Comparison of ENCODE assay signal across 16 cellular contexts in genomic region chr5:633521-633955, GRCh38. TPM values are rescaled to one million over a fixed set of nuclear protein-coding genes. Genes with fewer than 3 reads are reported as not detected.
A peak's percentile ranks its signal among the peaks of the same experiment; 100 is the strongest.
DNase-seq lines count a peak whose midpoint lies in the region; ATAC-seq and TF ChIP-seq lines count a peak whose summit lies in the region.
"Had no signal": no experiment of that assay in that cellular context is flagged by ENCODE, and none has a peak within 500 bp of the region (broad histone marks: within the 10 kb centered on the region; RNA-seq: fewer than 3 reads in every experiment).

No MANE protein-coding gene starts in this region.

- TF ChIP-seq RAD21 in IMR-90 (IDR thresholded peaks at IDR 0.05; ENCODE audit: low read length): no peak

- H4K5ac ChIP-seq in IMR-90 (ENCODE audit: low read depth, low read length): no peak overlapping the region

- no peaks in the 10 kb centered on the region for H3K27me3 ChIP-seq in IMR-90 (ENCODE audit: control insufficient read depth, insufficient read depth, low read length)
- H3K27me3 ChIP-seq: BLaER1 treated with 17β-estradiol and CSF1 and Interleukin-3, amounts not matched to agents 10 nM and 100 nM; upper lobe of left lung had no signal

- no peak overlapping the region for H4K8ac ChIP-seq in IMR-90 (ENCODE audit: low read depth in 2 of 2, low read length in 2 of 2)

- no peak overlapping the region for H2AK9ac ChIP-seq in IMR-90 (replicated peaks; ENCODE audit: low read depth, low read length, poor library complexity)

- no peak overlapping the region for H3K4ac ChIP-seq in IMR-90 (ENCODE audit: low read depth, low read length)

- CTCF ChIA-PET in IMR-90 (lab: Yijun Ruan, JAX): no interaction called here

- H3K9me3 ChIP-seq in IMR-90 (ENCODE audit: control insufficient read depth, insufficient read depth, low read length) (no peaks in the 10 kb centered on the region; the same call in 1 of the 2 replicates), mesodermal cell (ENCODE audit: control insufficient read depth, low read length) (no peaks in the 10 kb centered on the region)
- H3K9me3 ChIP-seq: upper lobe of left lung had no signal

- H3K14ac ChIP-seq in IMR-90 (replicated peaks; ENCODE audit: low read depth, low read length): no peak overlapping the region

- no peaks in the 10 kb centered on the region for H3K79me1 ChIP-seq in IMR-90 (ENCODE audit: low read depth in 1 of 2, low read length in 2 of 2)

- H2BK15ac ChIP-seq in IMR-90 (ENCODE audit: low read depth, low read length): no peak overlapping the region

- POLR2A ChIA-PET in IMR-90 (lab: Charles Lee; ENCODE audit: unreplicated experiment): no interaction called here

- TF ChIP-seq CTCF in IMR-90 (conservative IDR thresholded peaks at IDR 0.05; ENCODE audit: low read depth, low read length) (no peak), choroid plexus epithelial cell (conservative IDR thresholded peaks at IDR 0.05; ENCODE audit: low read depth, low read length) (no peak)

- no peak overlapping the region for H3K23ac ChIP-seq in IMR-90 (ENCODE audit: low read depth, low read length)

- H3K18ac ChIP-seq in IMR-90 (ENCODE audit: low read depth, low read length): no peak overlapping the region

- H4K20me1 ChIP-seq in IMR-90 (ENCODE audit: insufficient read depth, low read length): no peaks in the 10 kb centered on the region

- dilution Hi-C loops in IMR-90 (cut with HindIII; ENCODE audit: low sequenced_read_pairs, unreplicated experiment): no loop called here

- ATAC-seq in IMR-90 (ENCODE audit: low read depth) (peak; percentile 89), GM21619 (IDR thresholded peaks at IDR 0.05; ENCODE audit: unreplicated experiment) (no peak)
- ATAC-seq: activated T-helper 17 cell treated with anti-CD3 and anti-CD28 coated beads, Interleukin-2, amount 50 U/mL, for 72 hours had no signal

- no peak overlapping the region for H2BK20ac ChIP-seq in IMR-90 (ENCODE audit: low read depth, low read length)

- in situ Hi-C loops in IMR-90 (cut with MboI; ENCODE audit: low sequenced_read_pairs): no loop called here

- BruUV-seq in IMR-90 (replicated peaks; lab: Mats Ljungman, UMichigan): no TSS peak

- H2BK120ac ChIP-seq in IMR-90 (ENCODE audit: low read depth, low read length): no peak overlapping the region

- H2BK5ac ChIP-seq in IMR-90 (ENCODE audit: low read depth, low read length, poor library complexity, severe bottlenecking): no peak overlapping the region

- H3K4me2 ChIP-seq in IMR-90 (ENCODE audit: low read depth, low read length): no peak overlapping the region
- H3K4me2 ChIP-seq: BLaER1 treated with 17β-estradiol and CSF1 and Interleukin-3, amounts not matched to agents 10 nM and 100 nM had no signal

- no peak for TF ChIP-seq POLR2A in IMR-90 (IDR thresholded peaks at IDR 0.05; ENCODE audit: low read depth, low read length)

- no peak overlapping the region for H3K56ac ChIP-seq in IMR-90 (ENCODE audit: extremely low read depth, insufficient read depth, low read length)

- 66% methylated on average over 10 of the region's 20 CpGs; no CpG with 5 or more reads in 1 of the 2 experiments for WGBS in IMR-90 (ENCODE audit: extremely low coverage in 2 of 2, insufficient read length in 1 of 2), 2 experiments
- WGBS in mesodermal cell (ENCODE audit: insufficient coverage in 2 of 2), 2 experiments: 94 to 95% methylated on average over 15 to 18 of the region's 20 CpGs

- H2AK5ac ChIP-seq in IMR-90 (ENCODE audit: low read depth, low read length): no peak overlapping the region

- H3K4me3 ChIP-seq in IMR-90 (ENCODE audit: insufficient read depth, low read depth, low read length) (no peak overlapping the region), choroid plexus epithelial cell (ENCODE audit: low read depth, low read length) (no peak overlapping the region), mesodermal cell (ENCODE audit: extremely low read depth, insufficient read depth, low read length, poor library complexity, severe bottlenecking) (no peak overlapping the region)
- H3K4me3 ChIP-seq: BLaER1 treated with 17β-estradiol and CSF1 and Interleukin-3, amounts not matched to agents 10 nM and 100 nM; upper lobe of left lung had no signal

- no peak overlapping the region for H4K91ac ChIP-seq in IMR-90 (ENCODE audit: insufficient read depth, low read depth, low read length)

- DNase-seq in EH (ENCODE audit: low read depth): peak; percentile 7
- peak; percentile 91 for DNase-seq in IMR-90
- DNase-seq in choroid plexus epithelial cell (ENCODE audit: low read depth): peak; percentile 22
- no peak for DNase-seq in anterior cingulate cortex (lab: John Stamatoyannopoulos, UW)
- no peak for DNase-seq in superior temporal gyrus (ENCODE audit: extremely low spot score)
- DNase-seq in COLO829 (ENCODE audit: low spot score): no peak
- DNase-seq: activated CD4-positive, alpha-beta T cell treated with anti-CD3 and anti-CD28 coated beads, Interleukin-2, amount 50 U/mL, for 1 hour; effector memory CD4-positive, alpha-beta T cell; kidney glomerular epithelial cell; NCI-H1694 treated with DMSO at 0.1 percent for 48 hours; stimulated activated CD4-positive, alpha-beta T cell treated with anti-CD3 and anti-CD28 coated beads, Interleukin-2, amount 100 ng/mL, for 48 hours; upper lobe of left lung had no signal

- H2AFZ ChIP-seq in IMR-90 (replicated peaks; ENCODE audit: low read length, poor library complexity): no peak overlapping the region

- H3K4me1 ChIP-seq in IMR-90 (ENCODE audit: control insufficient read depth, insufficient read depth, low read length): no peaks in the 10 kb centered on the region
- H3K4me1 ChIP-seq in mesodermal cell (ENCODE audit: control insufficient read depth, insufficient read depth, low read length, poor library complexity, severe bottlenecking): no peaks in the 10 kb centered on the region
- H3K4me1 ChIP-seq: BLaER1 treated with 17β-estradiol and CSF1 and Interleukin-3, amounts not matched to agents 10 nM and 100 nM; upper lobe of left lung had no signal

- no peaks in the 10 kb centered on the region for H3K9me1 ChIP-seq in IMR-90 (ENCODE audit: insufficient read depth, low read length)

- H3K36me3 ChIP-seq in IMR-90 (ENCODE audit: control insufficient read depth, insufficient read depth, low read length) (peaks cover 13% of the 10 kb centered on the region), mesodermal cell (ENCODE audit: control insufficient read depth, insufficient read depth, low read length) (peaks cover 53% of the 10 kb centered on the region)

- no peak overlapping the region for H3K9ac ChIP-seq in IMR-90 (ENCODE audit: low read depth, low read length)
- H3K9ac ChIP-seq: BLaER1 treated with 17β-estradiol and CSF1 and Interleukin-3, amounts not matched to agents 10 nM and 100 nM had no signal

- H3K27ac ChIP-seq in IMR-90 (ENCODE audit: insufficient read depth, low read length): no peak overlapping the region
- H3K27ac ChIP-seq in mesodermal cell (ENCODE audit: low read depth, low read length, severe bottlenecking): peak overlapping the region; percentile 45
- H3K27ac ChIP-seq: BLaER1 treated with 17β-estradiol and CSF1 and Interleukin-3, amounts not matched to agents 10 nM and 100 nM; upper lobe of left lung had no signal

- intact Hi-C loops in IMR-90 (cut with micrococcal nuclease): no loop called here

TF ChIP-seq in IMR-90, 13 proteins besides CTCF, POLR2A, EP300 and RAD21 (continues in another document):
- TF ChIP-seq NFE2L2 (IDR thresholded peaks at IDR 0.05; ENCODE audit: low read depth, low read length) (peak; percentile 36; the same call in 1 of the 2 replicates), MAZ (IDR thresholded peaks at IDR 0.05; ENCODE audit: borderline replicate concordance, low read depth, low read length) (no peak), BHLHE40 (IDR thresholded peaks at IDR 0.05; ENCODE audit: low read depth, low read length) (peak; percentile 77), FOS (IDR thresholded peaks at IDR 0.05; ENCODE audit: low read depth, low read length) (peak; percentile 62), RCOR1 (IDR thresholded peaks at IDR 0.05; ENCODE audit: insufficient replicate concordance, low read length) (no peak), ELK1 (IDR thresholded peaks at IDR 0.05; ENCODE audit: borderline replicate concordance, low read depth, low read length) (no peak), SMC3 (IDR thresholded peaks at IDR 0.05; ENCODE audit: low read depth, low read length) (no peak), USF2 (IDR thresholded peaks at IDR 0.05; ENCODE audit: low read depth, low read length) (no peak), MAFK (IDR thresholded peaks at IDR 0.05; ENCODE audit: low read depth, low read length) (no peak), CEBPB (IDR thresholded peaks at IDR 0.05; ENCODE audit: low read depth, low read length) (peak; percentile 29; the same call in 1 of the 2 replicates), CHD1 (IDR thresholded peaks at IDR 0.05; ENCODE audit: low read depth, low read length) (no peak), MXI1 (IDR thresholded peaks at IDR 0.05; ENCODE audit: borderline replicate concordance, low read depth, low read length) (peak; percentile 62)

RNA-seq across cellular contexts. Expression of gene CEP72, which starts 21.4 kb away (rescaled TPM):
- total RNA-seq in IMR-90 (2012; rRNA removed): 2.8 and 2.9 TPM in 2 replicates
- 4.3 and 5.2 TPM in 2 replicates for polyA plus RNA-seq in IMR-90 (2012; rRNA removed)
- 1.8 and 3.9 TPM in 2 replicates for polyA plus RNA-seq in IMR-90 (2012; cell fraction: cytosol; rRNA removed)
- 8.1 and 8.8 TPM in 2 replicates for polyA plus RNA-seq in IMR-90 (2012; cell fraction: nucleus; rRNA removed; ENCODE audit: low replicate concordance)
- 8.7 TPM for polyA plus RNA-seq in mesodermal cell (2013, experiment 1 of 2)
- polyA plus RNA-seq in mesodermal cell (2013, experiment 2 of 2): 8.9 TPM

RNA-seq across cellular contexts. Expression of gene TPPP, which starts 59.6 kb away (rescaled TPM):
- under 0.01 TPM in 2 replicates for total RNA-seq in IMR-90 (2012; rRNA removed)
- 0.06 and 0.07 TPM in 2 replicates for polyA plus RNA-seq in IMR-90 (2012; rRNA removed)
- polyA plus RNA-seq in IMR-90 (2012; cell fraction: cytosol; rRNA removed): 0.03 and 0.04 TPM in 2 replicates
- 0.03 and 0.05 TPM in 2 replicates for polyA plus RNA-seq in IMR-90 (2012; cell fraction: nucleus; rRNA removed; ENCODE audit: low replicate concordance)
- 0.55 TPM for polyA plus RNA-seq in mesodermal cell (2013, experiment 1 of 2)
- 0.35 TPM for polyA plus RNA-seq in mesodermal cell (2013, experiment 2 of 2)

Comparison
In these comparisons a context has a peak if more than half of its experiments do, and no peak if none do; other contexts are left out.
1. DNase-seq: peak in EH (single experiment), IMR-90 (single experiment) and choroid plexus epithelial cell (single experiment); none in anterior cingulate cortex (0 of 58), superior temporal gyrus (single experiment) and COLO829 (single experiment).